29 cellular contexts compared by ENCODE assay signal in the genomic region with DNA sequence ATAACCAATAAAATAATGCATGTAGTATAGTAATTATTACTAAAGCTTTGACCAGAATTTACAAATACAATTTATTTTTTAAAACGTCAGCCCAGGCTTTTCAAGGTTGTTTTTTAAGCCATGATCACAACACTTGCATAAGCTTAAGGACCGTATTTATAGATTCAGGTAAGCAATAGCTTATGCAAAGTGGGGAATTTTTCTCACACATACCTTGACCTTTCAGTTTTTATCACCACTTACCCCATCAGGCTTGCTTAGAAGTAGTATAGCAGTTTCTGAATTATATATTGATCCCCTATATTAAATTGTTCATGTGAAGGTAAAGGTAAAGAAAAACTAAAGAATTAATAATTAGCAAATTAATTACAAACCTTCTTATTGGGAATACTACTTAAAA.
"Had no signal": no experiment of that assay in that cellular context is flagged by ENCODE, and none has a peak within 500 bp of the region (broad histone marks: within the 10 kb centered on the region; RNA-seq: fewer than 3 reads in every experiment).

No MANE protein-coding gene starts in this region.

- H3K27ac ChIP-seq: gastroesophageal sphincter, hepatocyte, neutrophil, pancreas, psoas muscle, sigmoid colon, suprapubic skin, tibial artery had no signal

- ATAC-seq: effector memory CD8-positive, alpha-beta T cell; gastroesophageal sphincter; left cardiac atrium; left ventricle myocardium superior; pancreas; psoas muscle; stimulated activated naive B cell treated with anti-CD40 and anti-IgM and Interleukin-4, amounts not matched to agents 10 μg/mL and 1 μg/mL and 100 μg/mL, for 72 hours had no signal

- DNase-seq: activated CD4-positive, alpha-beta memory T cell treated with anti-CD3 and anti-CD28 coated beads for 36 hours; activated CD4-positive, alpha-beta T cell treated with anti-CD3 and anti-CD28 coated beads, Interleukin-2, amount 10 ng/mL, durations not matched to agents 24 days and 14 days; activated CD4-positive, CD25-positive, alpha-beta regulatory T cell treated with anti-CD3 and anti-CD28 coated beads, Interleukin-2, amount 50 U/mL, for 72 hours; activated CD8-positive, alpha-beta memory T cell treated with anti-CD3 and anti-CD28 coated beads, Interleukin-2, amount 50 U/mL, for 48 hours; activated gamma-delta T cell; activated naive CD4-positive, alpha-beta T cell treated with anti-CD3 and anti-CD28 coated beads, Interleukin-2, amount 10 ng/mL, durations not matched to agents 7 days and 5 days; activated naive CD8-positive, alpha-beta T cell treated with anti-CD3 and anti-CD28 coated beads, Interleukin-2, amount 10 ng/mL, durations not matched to agents 7 days and 5 days; activated T-cell treated with anti-CD3 and anti-CD28 coated beads, Interleukin-2, amount 50 U/mL, for 24 hours; amniotic stem cell; caudate nucleus; cortex of kidney; effector memory CD8-positive, alpha-beta T cell; erythroblast; left cardiac atrium; left ventricle myocardium superior; naive B cell; nephron progenitor cell; pancreas; psoas muscle; sigmoid colon; small intestine; stimulated activated CD4-positive, alpha-beta T cell treated with anti-CD3 and anti-CD28 coated beads, Interleukin-1b, Interleukin-23, amount 100 ng/mL, for 48 hours; stimulated activated naive B cell treated with anti-CD40 and anti-IgM and Interleukin-4, amounts not matched to agents 10 μg/mL and 1 μg/mL and 100 μg/mL, for 72 hours; tibial artery had no signal

- FAIRE-seq: keratinocyte, pancreas had no signal

- H3K4me3 ChIP-seq: gastroesophageal sphincter, hepatocyte, pancreas, psoas muscle, sigmoid colon, suprapubic skin, tibial artery had no signal

- H3K27me3 ChIP-seq: gastroesophageal sphincter, hepatocyte, neutrophil, pancreas, sigmoid colon, suprapubic skin, tibial artery had no signal

- H3K4me1 ChIP-seq: gastroesophageal sphincter, psoas muscle, sigmoid colon, suprapubic skin, tibial artery had no signal

- H3K36me3 ChIP-seq: gastroesophageal sphincter, neutrophil, pancreas, sigmoid colon, suprapubic skin, tibial artery had no signal

- H3K9me3 ChIP-seq: gastroesophageal sphincter, neutrophil, pancreas, psoas muscle, sigmoid colon, suprapubic skin, tibial artery had no signal
